ENCODE assay signal across 9 cellular contexts in the genomic region with DNA sequence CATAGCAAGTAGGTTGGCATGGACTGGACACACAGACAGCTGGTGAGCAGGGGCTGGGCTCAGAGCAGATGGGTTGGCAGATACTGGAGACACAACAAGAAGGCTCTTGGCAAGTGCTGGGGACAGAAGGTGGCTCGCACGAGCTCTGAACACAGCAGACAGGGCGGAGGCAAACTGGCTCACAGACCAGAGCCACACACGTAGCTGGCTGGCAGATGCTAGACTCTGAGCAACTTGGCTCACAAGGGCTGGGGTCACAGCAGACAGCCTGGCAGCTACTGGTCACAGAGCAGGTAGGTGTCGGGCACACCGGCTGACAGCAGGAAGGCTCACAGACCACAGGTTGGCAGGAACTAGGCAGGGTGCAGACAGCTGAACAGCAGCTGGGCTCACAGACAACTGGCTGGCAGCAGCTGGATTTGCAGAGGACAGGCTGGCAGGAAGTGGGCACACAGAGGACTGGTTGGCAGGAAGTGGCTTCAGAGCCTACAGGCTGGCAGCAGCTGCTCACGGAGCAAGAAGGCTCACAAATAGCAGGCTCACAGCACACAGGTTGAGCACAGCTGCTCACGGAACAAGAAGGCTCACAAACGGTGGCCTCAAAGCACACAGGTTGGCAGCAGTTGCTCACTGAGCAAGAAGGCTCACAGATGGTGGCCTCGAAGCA. TPM values are rescaled to one million over a fixed set of nuclear protein-coding genes. Genes with fewer than 3 reads are reported as not detected.
A peak's percentile ranks its signal among the peaks of the same experiment; 100 is the strongest.
DNase-seq lines count a peak whose midpoint lies in the region; ATAC-seq and TF ChIP-seq lines count a peak whose summit lies in the region.
"Had no signal": no experiment of that assay in that cellular context is flagged by ENCODE, and none has a peak within 500 bp of the region (broad histone marks: within the 10 kb centered on the region; RNA-seq: fewer than 3 reads in every experiment).

No MANE protein-coding gene starts in this region.

- no peak for TF ChIP-seq EP300 in transverse colon (IDR thresholded peaks at IDR 0.05; ENCODE audit: low read depth)

- no peaks in the 10 kb centered on the region for H3F3A ChIP-seq in GM23248 (ENCODE audit: insufficient read depth)

- DNase-seq in GM23248 (peak; percentile 27), RPMI8226 (peak; percentile 95), naive B cell (peak; percentile 92), transverse colon (peak; percentile 63), OCI-M2 (lab: John Stamatoyannopoulos, UW; ENCODE audit: unreplicated experiment) (no peak), OCI-M1 (lab: John Stamatoyannopoulos, UW) (no peak)
- peak in 1 of 2 donors; percentile 73 for DNase-seq in activated naive CD4-positive, alpha-beta T cell treated with anti-CD3 and anti-CD28 coated beads, Interleukin-2, amount 50 U/mL, for 72 hours (ENCODE audit: low spot score in 2 of 2)

- H3K36me3 Mint-ChIP-seq in activated naive CD4-positive, alpha-beta T cell treated with anti-CD3 and anti-CD28 coated beads, Interleukin-2, amount 50 U/mL, for 72 hours: no peaks in the 10 kb centered on the region
- H3K36me3 Mint-ChIP-seq in naive B cell: no peaks in the 10 kb centered on the region

- peaks cover 51 to 66% (median 57%) of the 10 kb centered on the region in 3 donors for H3K4me1 Mint-ChIP-seq in naive B cell

- no peaks in the 10 kb centered on the region for H3K27me3 Mint-ChIP-seq in naive B cell

- intact Hi-C loops in transverse colon (cut with DNase I; ENCODE audit: low total_unique reads): no loop called here

- H3K4me3 ChIP-seq in GM23248: no peak overlapping the region
- no peak overlapping the region for H3K4me3 ChIP-seq in transverse colon
- H3K4me3 ChIP-seq: K562 had no signal

- no peak overlapping the region for H3K4me2 ChIP-seq in GM23248 (ENCODE audit: unreplicated experiment)

- H3K9me2 ChIP-seq in GM23248 (ENCODE audit: insufficient read depth): peaks cover 3% of the 10 kb centered on the region; the same call in 1 of the 2 replicates

- H3K27me3 ChIP-seq in GM23248 (replicated peaks; ENCODE audit: insufficient read depth): no peaks in the 10 kb centered on the region
- H3K27me3 ChIP-seq in transverse colon: no peaks in the 10 kb centered on the region

- ATAC-seq in activated naive CD4-positive, alpha-beta T cell treated with anti-CD3 and anti-CD28 coated beads, Interleukin-2, amount 50 U/mL, for 72 hours: peak; percentile 77 to 80
- peak; percentile 80 to 81 for ATAC-seq in naive B cell (ENCODE audit: low read depth in 2 of 2)
- no peak for ATAC-seq in HG03442 (IDR thresholded peaks at IDR 0.05; ENCODE audit: unreplicated experiment)
- ATAC-seq: K562 had no signal

- H3K9me3 ChIP-seq in GM23248 (ENCODE audit: low read depth) (no peaks in the 10 kb centered on the region), transverse colon (no peaks in the 10 kb centered on the region)

- peak overlapping the region; percentile 28; the same call in 1 of the 2 replicates for H2AFZ ChIP-seq in GM23248

- H3K27ac ChIP-seq in GM23248 (no peak overlapping the region), transverse colon (peak overlapping the region in 2 of 4 donors; percentile 20 to 46)

- H3K9me3 Mint-ChIP-seq in activated naive CD4-positive, alpha-beta T cell treated with anti-CD3 and anti-CD28 coated beads, Interleukin-2, amount 50 U/mL, for 72 hours: no peaks in the 10 kb centered on the region
- peaks cover 0 to 2% (median 0%) of the 10 kb centered on the region in 7 donors for H3K9me3 Mint-ChIP-seq in naive B cell

- peak overlapping the region; percentile 75 to 90 for H3K27ac Mint-ChIP-seq in activated naive CD4-positive, alpha-beta T cell treated with anti-CD3 and anti-CD28 coated beads, Interleukin-2, amount 50 U/mL, for 72 hours
- H3K27ac Mint-ChIP-seq in naive B cell: peak overlapping the region; percentile 93 to 100 (median 98)

- TF ChIP-seq POLR2A in transverse colon (IDR thresholded peaks at IDR 0.05): peak; percentile 21

- no peak overlapping the region for H3K9ac ChIP-seq in GM23248

- no peak for TF ChIP-seq CTCF in transverse colon (IDR thresholded peaks at IDR 0.05)

- H3K4me1 ChIP-seq in GM23248 (ENCODE audit: insufficient read depth) (no peaks in the 10 kb centered on the region), transverse colon (no peaks in the 10 kb centered on the region)

- no peaks in the 10 kb centered on the region for H4K20me1 ChIP-seq in GM23248 (ENCODE audit: insufficient read depth)

- no peaks in the 10 kb centered on the region for H3K36me3 ChIP-seq in GM23248 (ENCODE audit: low read depth)
- H3K36me3 ChIP-seq in transverse colon: no peaks in the 10 kb centered on the region

- H3K4me3 Mint-ChIP-seq in naive B cell: peak overlapping the region; percentile 67 to 88 (median 82)

- WGBS in GM23248 (ENCODE audit: low coverage in 1 of 2, low lambda C conversion rate in 2 of 2, missing lambda C conversion rate in 2 of 2), 2 experiments: 43% methylated on average over 10 of the region's 10 CpGs
- WGBS in transverse colon (ENCODE audit: low coverage in 1 of 2), 2 donors: 60% methylated on average over 10 of the region's 10 CpGs; no CpG with 5 or more reads in 1 of the 2 donors

- no peaks in the 10 kb centered on the region for H3K79me2 ChIP-seq in GM23248 (ENCODE audit: insufficient read depth)

- in situ Hi-C loops in GM23248 (cut with MboI) (no loop called here), transverse colon (cut with MboI; ENCODE audit: low pct_ligation_motif_present in 1 of 4, low pct_unique_long_range_greater_than_20kb in 1 of 4, low sequenced_read_pairs in 3 of 4) (no loop called here)

RNA-seq across cellular contexts. Expression of gene KRTAP16-1, which starts 0.7 kb away (rescaled TPM):
- total RNA-seq in GM23248 (2014; rRNA removed; shearing (Covaris generic)): not detected in 2 replicates
- polyA plus RNA-seq in GM23248 (2016; fragmentation: Nextera tagmentation; extraction: Ambion mirVana) (not detected in 2 replicates), naive B cell (ENCODE audit: low read depth in 6 of 6) (1 to 10 TPM in 1 of 6 donors, under 1 TPM in 3, not detected in 2; 0.38 to 2.0 (median 0.55) TPM)
- total RNA-seq in activated naive CD4-positive, alpha-beta T cell treated with anti-CD3 and anti-CD28 coated beads, Interleukin-2, amount 50 U/mL, for 72 hours: not detected
- total RNA-seq in transverse colon: not detected
- total RNA-seq: K562 had no signal
- polyA plus RNA-seq: K562 had no signal

RNA-seq across cellular contexts. Expression of gene KRTAP29-1, which starts 5.7 kb away (rescaled TPM):
- total RNA-seq in GM23248 (2014; rRNA removed; shearing (Covaris generic)): not detected in 2 replicates
- polyA plus RNA-seq in GM23248 (2016; fragmentation: Nextera tagmentation; extraction: Ambion mirVana): not detected in 2 replicates
- not detected for total RNA-seq in activated naive CD4-positive, alpha-beta T cell treated with anti-CD3 and anti-CD28 coated beads, Interleukin-2, amount 50 U/mL, for 72 hours
- polyA plus RNA-seq in naive B cell (ENCODE audit: low read depth in 6 of 6): not detected
- total RNA-seq in transverse colon: not detected
- total RNA-seq: K562 had no signal
- polyA plus RNA-seq: K562 had no signal

RNA-seq across cellular contexts. Expression of gene KRTAP17-1, which starts 7.1 kb away (rescaled TPM):
- not detected in 2 replicates for total RNA-seq in GM23248 (2014; rRNA removed; shearing (Covaris generic))
- polyA plus RNA-seq in GM23248 (2016; fragmentation: Nextera tagmentation; extraction: Ambion mirVana) (not detected in 2 replicates), naive B cell (ENCODE audit: low read depth in 6 of 6) (not detected)
- not detected for total RNA-seq in activated naive CD4-positive, alpha-beta T cell treated with anti-CD3 and anti-CD28 coated beads, Interleukin-2, amount 50 U/mL, for 72 hours
- not detected for total RNA-seq in transverse colon
- total RNA-seq: K562 had no signal
- polyA plus RNA-seq: K562 had no signal

RNA-seq across cellular contexts. Expression of gene KRTAP9-7, which starts 32.9 kb away (rescaled TPM):
- total RNA-seq in GM23248 (2014; rRNA removed; shearing (Covaris generic)): not detected in 2 replicates
- polyA plus RNA-seq in GM23248 (2016; fragmentation: Nextera tagmentation; extraction: Ambion mirVana): not detected in 2 replicates
- not detected for total RNA-seq in activated naive CD4-positive, alpha-beta T cell treated with anti-CD3 and anti-CD28 coated beads, Interleukin-2, amount 50 U/mL, for 72 hours
- polyA plus RNA-seq in naive B cell (ENCODE audit: low read depth in 6 of 6): not detected
- total RNA-seq in transverse colon: not detected
- total RNA-seq: K562 had no signal
- polyA plus RNA-seq: K562 had no signal

RNA-seq across cellular contexts. Expression of gene KRT33A, which starts 42.2 kb away (rescaled TPM):
- not detected in 2 replicates for total RNA-seq in GM23248 (2014; rRNA removed; shearing (Covaris generic))
- not detected in 2 replicates for polyA plus RNA-seq in GM23248 (2016; fragmentation: Nextera tagmentation; extraction: Ambion mirVana)
- not detected for total RNA-seq in activated naive CD4-positive, alpha-beta T cell treated with anti-CD3 and anti-CD28 coated beads, Interleukin-2, amount 50 U/mL, for 72 hours
- not detected for polyA plus RNA-seq in naive B cell (ENCODE audit: low read depth in 6 of 6)
- not detected for total RNA-seq in transverse colon
- total RNA-seq: K562 had no signal
- polyA plus RNA-seq: K562 had no signal

Comparison
In these comparisons a context has a peak if more than half of its experiments do, and no peak if none do; other contexts are left out.
1. DNase-seq: peak in GM23248 (single experiment), RPMI8226 (single experiment), naive B cell (single experiment) and transverse colon (single experiment); none in OCI-M2 (single experiment) and OCI-M1 (single experiment).